ENCODE assay signal across 22 cellular contexts in genomic region chr21:28928578-28929124, GRCh38.
DNase-seq lines count a peak whose midpoint lies in the region; ATAC-seq and TF ChIP-seq lines count a peak whose summit lies in the region.
"Had no signal": no experiment of that assay in that cellular context is flagged by ENCODE, and none has a peak within 500 bp of the region (broad histone marks: within the 10 kb centered on the region; RNA-seq: fewer than 3 reads in every experiment).

No MANE protein-coding gene starts in this region.

- peak overlapping the region; percentile 54 for H3K27ac Mint-ChIP-seq in activated T-cell treated with anti-CD3 and anti-CD28 coated beads, Interleukin-2, amount 50 U/mL, for 72 hours
- no peak overlapping the region for H3K27ac Mint-ChIP-seq in activated T-cell treated with anti-CD3 and anti-CD28 coated beads, Interleukin-2, amount 50 U/mL, for 24 hours
- H3K27ac Mint-ChIP-seq: H9 had no signal

- H3K4me1 ChIP-seq in Panc1 (ENCODE audit: control insufficient read depth, insufficient read depth, low read length) (no peaks in the 10 kb centered on the region; the same call in 1 of the 2 replicates), esophagus squamous epithelium (no peaks in the 10 kb centered on the region)
- H3K4me1 ChIP-seq: SJCRH30 had no signal

- no peaks in the 10 kb centered on the region for H3K27me3 Mint-ChIP-seq in activated T-cell treated with anti-CD3 and anti-CD28 coated beads, Interleukin-2, amount 50 U/mL, for 72 hours (ENCODE audit: low read depth)
- no peaks in the 10 kb centered on the region for H3K27me3 Mint-ChIP-seq in activated T-cell treated with anti-CD3 and anti-CD28 coated beads, Interleukin-2, amount 50 U/mL, for 24 hours
- H3K27me3 Mint-ChIP-seq: CD8-positive, alpha-beta memory T cell had no signal

- in situ Hi-C loops in Panc1 (cut with HindIII; ENCODE audit: low pct_unique_long_range_greater_than_20kb, low sequenced_read_pairs), result no loop called here

- ATAC-seq in activated T-cell treated with anti-CD3 and anti-CD28 coated beads, Interleukin-2, amount 50 U/mL, for 72 hours (replicated peaks in 1 of 2), result no peak
- ATAC-seq in Panc1 (no peak), HG03135 (IDR thresholded peaks at IDR 0.05; ENCODE audit: unreplicated experiment) (no peak), GM21825 (IDR thresholded peaks at IDR 0.05; ENCODE audit: unreplicated experiment) (no peak)

- no peak for TF ChIP-seq POLR2A in esophagus squamous epithelium (IDR thresholded peaks at IDR 0.05)

- H3K4me3 Mint-ChIP-seq in activated T-cell treated with anti-CD3 and anti-CD28 coated beads, Interleukin-2, amount 50 U/mL, for 72 hours, result no peak overlapping the region
- no peak overlapping the region for H3K4me3 Mint-ChIP-seq in activated T-cell treated with anti-CD3 and anti-CD28 coated beads, Interleukin-2, amount 50 U/mL, for 24 hours
- H3K4me3 Mint-ChIP-seq: CD8-positive, alpha-beta memory T cell; H9 had no signal

- H3K36me3 Mint-ChIP-seq in activated T-cell treated with anti-CD3 and anti-CD28 coated beads, Interleukin-2, amount 50 U/mL, for 72 hours (ENCODE audit: insufficient read depth in 2 of 2), result peaks cover 4 to 9% of the 10 kb centered on the region in 2 donors
- peaks cover 77% of the 10 kb centered on the region for H3K36me3 Mint-ChIP-seq in activated T-cell treated with anti-CD3 and anti-CD28 coated beads, Interleukin-2, amount 50 U/mL, for 24 hours (ENCODE audit: low read depth)

- POLR2A ChIA-PET in Panc1 (lab: Charles Lee), result no interaction called here

- H3K9me3 ChIP-seq in Panc1 (ENCODE audit: control insufficient read depth, insufficient read depth, low read depth, low read length), result no peaks in the 10 kb centered on the region
- H3K9me3 ChIP-seq in esophagus squamous epithelium, result no peaks in the 10 kb centered on the region
- H3K9me3 ChIP-seq: SJCRH30 had no signal

- H3K27ac ChIP-seq in Panc1 (ENCODE audit: low read length) (peak overlapping the region; percentile 61; the same call in 1 of the 2 replicates), dorsolateral prefrontal cortex (peak overlapping the region in 31 of 59 donors; percentile 1 to 56 (median 30)), esophagus squamous epithelium (no peak overlapping the region)
- H3K27ac ChIP-seq: C4-2B, GM23248, KMS-11, SJCRH30 had no signal

- BruUV-seq in Panc1 (replicated peaks; lab: Mats Ljungman, UMichigan), result TSS peak; percentile 41

- H3K4me1 Mint-ChIP-seq in activated T-cell treated with anti-CD3 and anti-CD28 coated beads, Interleukin-2, amount 50 U/mL, for 72 hours (ENCODE audit: low read depth), result no peaks in the 10 kb centered on the region
- peaks cover 1% of the 10 kb centered on the region for H3K4me1 Mint-ChIP-seq in activated T-cell treated with anti-CD3 and anti-CD28 coated beads, Interleukin-2, amount 50 U/mL, for 24 hours (ENCODE audit: low read depth)

- H3K27me3 ChIP-seq in Panc1 (ENCODE audit: control insufficient read depth, insufficient read depth, low read length) (no peaks in the 10 kb centered on the region), dorsolateral prefrontal cortex (no peaks in the 10 kb centered on the region), esophagus squamous epithelium (no peaks in the 10 kb centered on the region)
- H3K27me3 ChIP-seq: SJCRH30 had no signal

- H3K36me3 ChIP-seq in Panc1 (ENCODE audit: control insufficient read depth, insufficient read depth, low read length) (peaks cover 4% of the 10 kb centered on the region), esophagus squamous epithelium (peaks cover 0 to 57% (median 0%) of the 10 kb centered on the region in 3 donors)

- no peak for DNase-seq in activated T-cell treated with anti-CD3 and anti-CD28 coated beads, Interleukin-2, amount 50 U/mL, for 72 hours
- no peak for DNase-seq in activated T-cell treated with anti-CD3 and anti-CD28 coated beads, Interleukin-2, amount 50 U/mL, for 24 hours
- DNase-seq in Panc1 (ENCODE audit: low read depth, low spot score), result no peak
- DNase-seq in dorsolateral prefrontal cortex, result no peak
- DNase-seq in esophagus squamous epithelium (lab: John Stamatoyannopoulos, UW), result no peak
- DNase-seq: 8988T; CD8-positive, alpha-beta memory T cell; DMS53; GM23248; H9; MV-4-11; NCI-H1417; NCI-H1694 treated with DMSO at 0.1 percent for 48 hours; NCI-H2081 treated with DMSO at 0.1 percent for 48 hours; NCI-H2171 treated with DMSO at 0.1 percent for 48 hours; NCI-H524 treated with DMSO at 0.1 percent for 48 hours; NCI-H82 had no signal

- CTCF ChIA-PET in Panc1 (lab: Charles Lee), result no interaction called here

- H3K9me3 Mint-ChIP-seq in activated T-cell treated with anti-CD3 and anti-CD28 coated beads, Interleukin-2, amount 50 U/mL, for 72 hours, result no peaks in the 10 kb centered on the region
- no peaks in the 10 kb centered on the region for H3K9me3 Mint-ChIP-seq in activated T-cell treated with anti-CD3 and anti-CD28 coated beads, Interleukin-2, amount 50 U/mL, for 24 hours
- H3K9me3 Mint-ChIP-seq: CD8-positive, alpha-beta memory T cell; H9 had no signal

- no peak overlapping the region for H3K4me3 ChIP-seq in Panc1 (ENCODE audit: low read depth in 2 of 2, low read length in 2 of 2)
- no peak overlapping the region for H3K4me3 ChIP-seq in dorsolateral prefrontal cortex
- no peak overlapping the region for H3K4me3 ChIP-seq in esophagus squamous epithelium
- H3K4me3 ChIP-seq: GM23248, SJCRH30 had no signal

- intact Hi-C loops in Panc1 (cut with micrococcal nuclease; ENCODE audit: unreplicated experiment) (no loop called here), dorsolateral prefrontal cortex (cut with DNase I) (no loop called here), esophagus squamous epithelium (cut with DNase I) (no loop called here)

- TF ChIP-seq CTCF in Panc1 (IDR thresholded peaks at IDR 0.05) (no peak), dorsolateral prefrontal cortex (IDR thresholded peaks at IDR 0.05 in 54 of 56, conservative IDR thresholded peaks at IDR 0.05 in 2 of 56; ENCODE audit: low read depth in 1 of 56, partially characterized antibody in 56 of 56) (no peak), esophagus squamous epithelium (IDR thresholded peaks at IDR 0.05) (no peak)

- WGBS in esophagus squamous epithelium, 2 donors, result 75 to 80% methylated on average over 3 of the region's 3 CpGs

Comparison
In these comparisons a context has a peak if more than half of its experiments do, and no peak if none do; other contexts are left out.
1. H3K27ac ChIP-seq: peak in Panc1 (single experiment) and dorsolateral prefrontal cortex (31 of 59); none in esophagus squamous epithelium (0 of 4).